Comparison of ENCODE assay signal across 18 cellular contexts in the genomic region with DNA sequence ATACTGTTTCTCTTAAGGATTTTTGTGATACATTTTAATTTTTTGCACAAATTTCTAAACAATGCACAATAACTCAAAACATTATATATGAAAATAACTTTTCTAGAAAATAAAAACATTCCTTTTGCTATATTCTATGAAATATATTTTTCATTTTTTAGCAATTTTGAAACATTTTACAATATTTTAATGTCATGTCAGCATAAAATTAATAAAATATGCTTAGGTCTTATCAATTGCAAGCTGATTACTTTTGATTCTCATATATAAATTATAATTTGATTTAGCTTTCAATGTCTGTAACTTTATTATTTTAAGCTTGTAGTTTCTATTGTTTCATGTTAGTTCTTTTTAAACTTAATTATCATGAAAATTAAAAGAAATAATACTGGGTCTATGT.
A peak's percentile ranks its signal among the peaks of the same experiment; 100 is the strongest.
DNase-seq lines count a peak whose midpoint lies in the region; ATAC-seq, FAIRE-seq and TF ChIP-seq lines count a peak whose summit lies in the region.
"Had no signal": no experiment of that assay in that cellular context is flagged by ENCODE, and none has a peak within 500 bp of the region (broad histone marks: within the 10 kb centered on the region; RNA-seq: fewer than 3 reads in every experiment).

No MANE protein-coding gene starts in this region.

- H3K9me3 ChIP-seq in A549 (no peaks in the 10 kb centered on the region), spleen (peaks cover 0 to 9% (median 0%) of the 10 kb centered on the region in 8 donors)

- DNase-seq in A549 (ENCODE audit: low read depth in 1 of 2, low spot score in 1 of 2) (no peak), RCC 7860 (ENCODE audit: low spot score) (no peak), frontal cortex (ENCODE audit: low spot score in 2 of 2) (no peak), kidney tubule cell (ENCODE audit: low spot score) (no peak), GM19238 (ENCODE audit: insufficient read length, low spot score) (no peak), spleen (no peak)
- DNase-seq: C1 segment of cervical spinal cord; Calu3; CD4-positive, alpha-beta memory T cell; COR-L47; DMS53; DMS79 treated with DMSO at 0.1 percent for 48 hours; GF-D8; GOT3; H7; HCEC 1CT had no signal

- TF ChIP-seq RAD21 in A549 (conservative IDR thresholded peaks at IDR 0.05 in 1 of 2, IDR thresholded peaks at IDR 0.05 in 1 of 2) = no peak

- TF ChIP-seq POLR2A in A549 (IDR thresholded peaks at IDR 0.05; ENCODE audit: low read length) (no peak), spleen (IDR thresholded peaks at IDR 0.05) (no peak)

- POLR2A ChIA-PET in A549 (lab: Yijun Ruan, JAX) = no interaction called here

- FAIRE-seq in A549 (lab: Jason Lieb, UNC) (no peak), RCC 7860 (lab: Jason Lieb, UNC) (peak; percentile 54), frontal cortex (lab: Jason Lieb, UNC) (peak; percentile 93)
- FAIRE-seq: GM12891, GM18507 had no signal

- no peak for TF ChIP-seq EP300 in A549 (IDR thresholded peaks at IDR 0.05)

- H3K27ac ChIP-seq in A549 (no peak overlapping the region), spleen (no peak overlapping the region)

- H3K4me2 ChIP-seq in A549 = no peak overlapping the region

- intact Hi-C loops in spleen (cut with DNase I; ENCODE audit: low total_unique reads) = no loop called here

- H3K4me3 ChIP-seq in A549 (no peak overlapping the region), spleen (no peak overlapping the region)

- H3K27me3 ChIP-seq in spleen (replicated peaks in 1 of 7) = no peaks in the 10 kb centered on the region

- no peaks in the 10 kb centered on the region for H3K4me1 ChIP-seq in A549
- no peaks in the 10 kb centered on the region for H3K4me1 ChIP-seq in spleen

- no peaks in the 10 kb centered on the region for H3K36me3 ChIP-seq in spleen

- CTCF ChIA-PET in A549 (lab: Yijun Ruan, JAX) = no interaction called here

- ATAC-seq in A549 = no peak

- TF ChIP-seq CTCF in A549 (IDR thresholded peaks at IDR 0.05) (no peak), spleen (IDR thresholded peaks at IDR 0.05 in 8 of 11, conservative IDR thresholded peaks at IDR 0.05 in 3 of 11) (no peak)

TF ChIP-seq in A549, 52 proteins besides CTCF, POLR2A, EP300 and RAD21:
- peak; percentile 90 for TF ChIP-seq MAFK (IDR thresholded peaks at IDR 0.05; ENCODE audit: partially characterized antibody)
- TF ChIP-seq, protein P1, sequence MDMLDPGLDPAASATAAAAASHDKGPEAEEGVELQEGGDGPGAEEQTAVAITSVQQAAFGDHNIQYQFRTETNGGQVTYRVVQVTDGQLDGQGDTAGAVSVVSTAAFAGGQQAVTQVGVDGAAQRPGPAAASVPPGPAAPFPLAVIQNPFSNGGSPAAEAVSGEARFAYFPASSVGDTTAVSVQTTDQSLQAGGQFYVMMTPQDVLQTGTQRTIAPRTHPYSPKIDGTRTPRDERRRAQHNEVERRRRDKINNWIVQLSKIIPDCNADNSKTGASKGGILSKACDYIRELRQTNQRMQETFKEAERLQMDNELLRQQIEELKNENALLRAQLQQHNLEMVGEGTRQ (IDR thresholded peaks at IDR 0.05) = no peak
